ENCODE assay signal across 22 cellular contexts in the genomic region with DNA sequence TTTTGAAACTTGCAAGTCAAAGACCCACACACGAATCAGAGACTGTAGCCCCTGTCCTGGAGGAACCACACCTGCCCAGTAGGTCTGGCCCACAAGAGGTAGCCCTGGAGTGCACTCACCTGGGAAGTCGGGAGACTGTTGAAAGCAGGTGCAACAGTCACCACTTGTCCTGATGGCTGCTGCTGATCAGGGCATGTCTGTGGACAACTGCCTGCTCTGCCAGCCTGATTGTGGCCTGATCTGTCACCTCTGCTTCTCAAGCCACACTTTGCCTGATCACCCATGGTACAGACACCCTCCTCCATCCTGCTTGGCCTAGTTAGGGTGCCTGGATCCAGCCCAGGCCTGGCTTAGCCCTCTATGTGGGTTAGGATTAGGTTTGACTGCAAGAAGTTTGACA.
DNase-seq lines count a peak whose midpoint lies in the region; ATAC-seq and TF ChIP-seq lines count a peak whose summit lies in the region.
"Had no signal": no experiment of that assay in that cellular context is flagged by ENCODE, and none has a peak within 500 bp of the region (broad histone marks: within the 10 kb centered on the region; RNA-seq: fewer than 3 reads in every experiment).

No MANE protein-coding gene starts in this region.

- H3K4me1 ChIP-seq in right atrium auricular region: peaks cover 0 to 25% of the 10 kb centered on the region in 2 donors
- peaks cover 4% of the 10 kb centered on the region for H3K4me1 ChIP-seq in RWPE2 (ENCODE audit: insufficient read depth, poor library complexity, severe bottlenecking)
- H3K4me1 ChIP-seq in tibial artery: peaks cover 0 to 32% (median 18%) of the 10 kb centered on the region in 4 donors
- H3K4me1 ChIP-seq in Karpas-422 (ENCODE audit: low read length): no peaks in the 10 kb centered on the region

- H3K9me3 ChIP-seq in right atrium auricular region (no peaks in the 10 kb centered on the region), RWPE2 (ENCODE audit: severe bottlenecking) (no peaks in the 10 kb centered on the region), tibial artery (no peaks in the 10 kb centered on the region), Karpas-422 (ENCODE audit: low read length) (no peaks in the 10 kb centered on the region)
- H3K9me3 ChIP-seq: neutrophil, psoas muscle, stomach had no signal

- ATAC-seq in Right ventricle myocardium inferior: no peak
- no peak for ATAC-seq in RWPE2 (ENCODE audit: low read depth)
- ATAC-seq: activated CD8-positive, alpha-beta T cell treated with anti-CD3 and anti-CD28 coated beads, Interleukin-2, amount 10 ng/mL, durations not matched to agents 7 days and 5 days; T-helper 17 cell had no signal

- H3K9ac ChIP-seq in Karpas-422 (ENCODE audit: low read length): no peak overlapping the region

- TF ChIP-seq CTCF in right atrium auricular region (IDR thresholded peaks at IDR 0.05): no peak
- TF ChIP-seq CTCF in RWPE2 (IDR thresholded peaks at IDR 0.05; ENCODE audit: poor library complexity, severe bottlenecking): no peak
- no peak for TF ChIP-seq CTCF in tibial artery (IDR thresholded peaks at IDR 0.05)

- H3K27ac ChIP-seq in right atrium auricular region: no peak overlapping the region
- H3K27ac ChIP-seq in RWPE2 (ENCODE audit: poor library complexity, severe bottlenecking): peak overlapping the region; percentile 51
- H3K27ac ChIP-seq in tibial artery: peak overlapping the region; percentile 69 to 76
- H3K27ac ChIP-seq in Karpas-422 (ENCODE audit: low read length): no peak overlapping the region
- H3K27ac ChIP-seq: neutrophil, psoas muscle, stomach had no signal

- H3K27me3 ChIP-seq in right atrium auricular region (no peaks in the 10 kb centered on the region), RWPE2 (ENCODE audit: insufficient read depth, poor library complexity, severe bottlenecking) (no peaks in the 10 kb centered on the region), tibial artery (no peaks in the 10 kb centered on the region), Karpas-422 (ENCODE audit: low read length) (no peaks in the 10 kb centered on the region)
- H3K27me3 ChIP-seq: neutrophil, stomach had no signal

- no peak overlapping the region for H2AFZ ChIP-seq in Karpas-422 (ENCODE audit: low read length)

- no peak overlapping the region for H3K4me2 ChIP-seq in Karpas-422 (ENCODE audit: low read depth, low read length, poor library complexity, severe bottlenecking)

- H3K9me2 ChIP-seq in Karpas-422 (replicated peaks; ENCODE audit: insufficient read depth, low read length): no peaks in the 10 kb centered on the region

- H3K36me3 ChIP-seq in right atrium auricular region (no peaks in the 10 kb centered on the region), RWPE2 (ENCODE audit: low read depth) (no peaks in the 10 kb centered on the region), tibial artery (no peaks in the 10 kb centered on the region), Karpas-422 (ENCODE audit: insufficient read depth, low read length) (no peaks in the 10 kb centered on the region)
- H3K36me3 ChIP-seq: neutrophil, stomach had no signal

- H3K79me2 ChIP-seq in Karpas-422 (ENCODE audit: low read length): no peaks in the 10 kb centered on the region

- DNase-seq in Right ventricle myocardium inferior (ENCODE audit: missing footprints): peak; percentile 41
- no peak for DNase-seq in right atrium auricular region (ENCODE audit: low spot score)
- no peak for DNase-seq in RWPE2 (ENCODE audit: low spot score)
- DNase-seq in islet precursor cell: peak; percentile 40
- DNase-seq in tibial artery: no peak
- DNase-seq in head of caudate nucleus: no peak
- DNase-seq in Karpas-422: no peak
- no peak for DNase-seq in hepatic stellate cell (ENCODE audit: low spot score)
- DNase-seq: activated CD4-positive, CD25-positive, alpha-beta regulatory T cell treated with anti-CD3 and anti-CD28 coated beads, Interleukin-2, amount 50 U/mL, for 72 hours; activated CD8-positive, alpha-beta T cell treated with anti-CD3 and anti-CD28 coated beads, Interleukin-2, amount 10 ng/mL, durations not matched to agents 7 days and 5 days; activated gamma-delta T cell; activated T-cell treated with anti-CD3 and anti-CD28 coated beads, Interleukin-2, amount 50 U/mL, for 1 hour; NCI-H1092; NCI-H187; NCI-H2171 treated with DMSO at 0.1 percent for 48 hours; NCI-H524 treated with DMSO at 0.1 percent for 48 hours; psoas muscle; RPMI8226; small intestine; stomach; T-helper 17 cell had no signal

- no peak overlapping the region for H3K4me3 ChIP-seq in right atrium auricular region
- H3K4me3 ChIP-seq in RWPE2 (ENCODE audit: severe bottlenecking): no peak overlapping the region
- no peak overlapping the region for H3K4me3 ChIP-seq in tibial artery
- H3K4me3 ChIP-seq in Karpas-422 (ENCODE audit: low read length): no peak overlapping the region
- H3K4me3 ChIP-seq: psoas muscle, stomach had no signal

- no peaks in the 10 kb centered on the region for H4K20me1 ChIP-seq in Karpas-422 (ENCODE audit: insufficient read depth, low read depth, low read length)

- intact Hi-C loops in Right ventricle myocardium inferior (cut with DNase I) (no loop called here), tibial artery (cut with DNase I; ENCODE audit: low total_unique reads) (no loop called here), head of caudate nucleus (cut with DNase I) (no loop called here)

Comparison
In these comparisons a context has a peak if more than half of its experiments do, and no peak if none do; other contexts are left out.
1. DNase-seq: peak in Right ventricle myocardium inferior (single experiment) and islet precursor cell (single experiment); none in right atrium auricular region (single experiment), RWPE2 (single experiment), tibial artery (0 of 2), head of caudate nucleus (0 of 42), Karpas-422 (single experiment) and hepatic stellate cell (single experiment).
2. H3K27ac ChIP-seq: peak in RWPE2 (single experiment) and tibial artery (2 of 2); none in right atrium auricular region (0 of 2) and Karpas-422 (single experiment).